In genomic region chr20:37680420-37680819, GRCh38 we compare ENCODE assay signal across 18 cellular contexts. TPM values are rescaled to one million over a fixed set of nuclear protein-coding genes. Genes with fewer than 3 reads are reported as not detected.
DNase-seq lines count a peak whose midpoint lies in the region; ATAC-seq and TF ChIP-seq lines count a peak whose summit lies in the region.
"Had no signal": no experiment of that assay in that cellular context is flagged by ENCODE, and none has a peak within 500 bp of the region (broad histone marks: within the 10 kb centered on the region; RNA-seq: fewer than 3 reads in every experiment).

No MANE protein-coding gene starts in this region.

- DNase-seq in glomerular visceral epithelial cell (ENCODE audit: extremely low spot score) (peak; percentile 15), NCI-H446 treated with DMSO at 0.1 percent for 48 hours (lab: John Stamatoyannopoulos, UW) (no peak), ACHN (no peak), NCI-H2029 treated with DMSO at 0.1 percent for 48 hours (lab: John Stamatoyannopoulos, UW) (no peak), GM13976 (ENCODE audit: low spot score) (no peak)
- DNase-seq: activated T-cell treated with anti-CD3 and anti-CD28 coated beads, Interleukin-2, amount 50 U/mL, for 4 hours; caudate nucleus; lower lobe of right lung; NCI-H1048; stimulated activated CD4-positive, alpha-beta T cell treated with anti-CD3 and anti-CD28 coated beads, Interleukin-4, amount 100 ng/mL, for 4 hours; stimulated activated CD8-positive, alpha-beta memory T cell treated with anti-CD3 and anti-CD28 coated beads, Interleukin-4, amount 100 ng/mL, for 48 hours had no signal

- peaks cover 9% of the 10 kb centered on the region for H3K4me1 ChIP-seq in ACC112 (ENCODE audit: control insufficient read depth, insufficient read depth, low read length, unreplicated experiment)
- H3K4me1 ChIP-seq in HEK293 (ENCODE audit: control insufficient read depth, insufficient read depth, low read length), result no peaks in the 10 kb centered on the region
- H3K4me1 ChIP-seq: adrenal gland, lower lobe of right lung had no signal

- no peaks in the 10 kb centered on the region for H3K79me2 ChIP-seq in ACC112 (ENCODE audit: control insufficient read depth, insufficient read depth, low read length, unreplicated experiment)

- TF ChIP-seq CTCF in HEK293 (tag by site-specific recombination; IDR thresholded peaks at IDR 0.05), result no peak
- no peak for TF ChIP-seq CTCF in GM13976 (IDR thresholded peaks at IDR 0.05; ENCODE audit: borderline replicate concordance, control extremely low read depth, extremely low read depth, insufficient read depth, missing control alignments)

- H3K4me3 Mint-ChIP-seq in activated T-helper 17 cell treated with anti-CD3 and anti-CD28 coated beads, Interleukin-2, amount 50 U/mL, for 72 hours, result no peak overlapping the region
- H3K4me3 Mint-ChIP-seq: activated T-cell treated with anti-CD3 and anti-CD28 coated beads, Interleukin-2, amount 50 U/mL, for 4 hours; natural killer cell treated with Interleukin-12 subunit alpha and Interleukin-12 subunit beta and Interleukin-15 and Interleukin-18, amount 100 ng/mL, for 72 hours had no signal

- H3K36me3 Mint-ChIP-seq in activated T-helper 17 cell treated with anti-CD3 and anti-CD28 coated beads, Interleukin-2, amount 50 U/mL, for 72 hours (ENCODE audit: low read depth), result no peaks in the 10 kb centered on the region
- H3K36me3 Mint-ChIP-seq: natural killer cell treated with Interleukin-12 subunit alpha and Interleukin-12 subunit beta and Interleukin-15 and Interleukin-18, amount 100 ng/mL, for 72 hours had no signal

- H3K27ac Mint-ChIP-seq in activated T-helper 17 cell treated with anti-CD3 and anti-CD28 coated beads, Interleukin-2, amount 50 U/mL, for 72 hours, result no peak overlapping the region
- H3K27ac Mint-ChIP-seq: natural killer cell treated with Interleukin-12 subunit alpha and Interleukin-12 subunit beta and Interleukin-15 and Interleukin-18, amount 100 ng/mL, for 72 hours had no signal

- H3K36me3 ChIP-seq in ACC112 (ENCODE audit: insufficient read depth, low read length) (no peaks in the 10 kb centered on the region), HEK293 (ENCODE audit: control insufficient read depth in 2 of 2, insufficient read depth in 1 of 2, low read length in 2 of 2) (no peaks in the 10 kb centered on the region)
- H3K36me3 ChIP-seq: adrenal gland, lower lobe of right lung had no signal

- H3K9me3 Mint-ChIP-seq in activated T-helper 17 cell treated with anti-CD3 and anti-CD28 coated beads, Interleukin-2, amount 50 U/mL, for 72 hours, result no peaks in the 10 kb centered on the region
- H3K9me3 Mint-ChIP-seq: activated T-cell treated with anti-CD3 and anti-CD28 coated beads, Interleukin-2, amount 50 U/mL, for 4 hours; natural killer cell treated with Interleukin-12 subunit alpha and Interleukin-12 subunit beta and Interleukin-15 and Interleukin-18, amount 100 ng/mL, for 72 hours had no signal

- peak; percentile 44 for ATAC-seq in activated T-helper 17 cell treated with anti-CD3 and anti-CD28 coated beads, Interleukin-2, amount 50 U/mL, for 72 hours (replicated peaks)
- ATAC-seq: activated T-cell treated with anti-CD3 and anti-CD28 coated beads, Interleukin-2, amount 50 U/mL, for 4 hours; lower lobe of right lung; natural killer cell treated with Interleukin-12 subunit alpha and Interleukin-12 subunit beta and Interleukin-15 and Interleukin-18, amount 100 ng/mL, for 72 hours had no signal

- H2AFZ ChIP-seq in ACC112 (ENCODE audit: low read length, unreplicated experiment), result no peak overlapping the region

- no peaks in the 10 kb centered on the region for H3K9me3 ChIP-seq in HEK293 (ENCODE audit: control insufficient read depth, insufficient read depth, low read depth, low read length)
- H3K9me3 ChIP-seq: adrenal gland, lower lobe of right lung had no signal

- POLR2A ChIA-PET in HEK293 (lab: Yijun Ruan, JAX), result no interaction called here

- peaks cover 36% of the 10 kb centered on the region for H3K27me3 Mint-ChIP-seq in activated T-helper 17 cell treated with anti-CD3 and anti-CD28 coated beads, Interleukin-2, amount 50 U/mL, for 72 hours

- no peak overlapping the region; the same call in 1 of the 2 replicates for H3K27ac ChIP-seq in ACC112 (ENCODE audit: low read depth, low read length)
- H3K27ac ChIP-seq in HEK293 (ENCODE audit: extremely low read depth, low read depth, low read length), result no peak overlapping the region
- H3K27ac ChIP-seq: adrenal gland, lower lobe of right lung, RWPE1, skin epidermis had no signal

- in situ Hi-C loops in ACHN (cut with HindIII; ENCODE audit: low pct_ligation_motif_present, low pct_unique_long_range_greater_than_20kb, low sequenced_read_pairs), result no loop called here
- in situ Hi-C loops in GM13976 (cut with MboI; ENCODE audit: low sequenced_read_pairs, unreplicated experiment), result no loop called here

- CTCF ChIA-PET in HEK293 (lab: Yijun Ruan, JAX), result no interaction called here

- H3K27me3 ChIP-seq in ACC112 (ENCODE audit: insufficient read depth, low read length), result peaks cover 31% of the 10 kb centered on the region
- H3K27me3 ChIP-seq: adrenal gland had no signal

- no peaks in the 10 kb centered on the region for H3K4me1 Mint-ChIP-seq in activated T-helper 17 cell treated with anti-CD3 and anti-CD28 coated beads, Interleukin-2, amount 50 U/mL, for 72 hours

- H3K4me3 ChIP-seq in ACC112 (ENCODE audit: low read depth, low read length) (0 out of 2 replicates have a peak overlapping the region, but pooled peaks have one; percentile 17), HEK293 (ENCODE audit: low read depth, low read length) (no peak overlapping the region)
- H3K4me3 ChIP-seq: adrenal gland, lower lobe of right lung, skin epidermis had no signal

TF ChIP-seq in HEK293, 187 proteins besides CTCF, POLR2A, EP300 and RAD21 (continues in another document):
- TF ChIP-seq, protein P1, sequence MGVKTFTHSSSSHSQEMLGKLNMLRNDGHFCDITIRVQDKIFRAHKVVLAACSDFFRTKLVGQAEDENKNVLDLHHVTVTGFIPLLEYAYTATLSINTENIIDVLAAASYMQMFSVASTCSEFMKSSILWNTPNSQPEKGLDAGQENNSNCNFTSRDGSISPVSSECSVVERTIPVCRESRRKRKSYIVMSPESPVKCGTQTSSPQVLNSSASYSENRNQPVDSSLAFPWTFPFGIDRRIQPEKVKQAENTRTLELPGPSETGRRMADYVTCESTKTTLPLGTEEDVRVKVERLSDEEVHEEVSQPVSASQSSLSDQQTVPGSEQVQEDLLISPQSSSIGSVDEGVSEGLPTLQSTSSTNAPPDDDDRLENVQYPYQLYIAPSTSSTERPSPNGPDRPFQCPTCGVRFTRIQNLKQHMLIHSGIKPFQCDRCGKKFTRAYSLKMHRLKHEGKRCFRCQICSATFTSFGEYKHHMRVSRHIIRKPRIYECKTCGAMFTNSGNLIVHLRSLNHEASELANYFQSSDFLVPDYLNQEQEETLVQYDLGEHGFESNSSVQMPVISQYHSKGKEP (tag by site-specific recombination; IDR thresholded peaks at IDR 0.05), result no peak
- TF ChIP-seq ZBTB17 (tag by site-specific recombination; IDR thresholded peaks at IDR 0.05), result peak; percentile 36; the same call in 1 of the 2 replicates
- no peak for TF ChIP-seq ZNF529 (tag by site-specific recombination; IDR thresholded peaks at IDR 0.05; ENCODE audit: insufficient replicate concordance)
- no peak for TF ChIP-seq ZFP41 (tag by site-specific recombination; IDR thresholded peaks at IDR 0.05; ENCODE audit: borderline replicate concordance)
- TF ChIP-seq ZFP3 (tag by site-specific recombination; IDR thresholded peaks at IDR 0.05; ENCODE audit: low read depth), result no peak
- no peak for TF ChIP-seq MZF1 (tag by site-specific recombination; IDR thresholded peaks at IDR 0.05; ENCODE audit: borderline replicate concordance)
- TF ChIP-seq, protein P2, sequence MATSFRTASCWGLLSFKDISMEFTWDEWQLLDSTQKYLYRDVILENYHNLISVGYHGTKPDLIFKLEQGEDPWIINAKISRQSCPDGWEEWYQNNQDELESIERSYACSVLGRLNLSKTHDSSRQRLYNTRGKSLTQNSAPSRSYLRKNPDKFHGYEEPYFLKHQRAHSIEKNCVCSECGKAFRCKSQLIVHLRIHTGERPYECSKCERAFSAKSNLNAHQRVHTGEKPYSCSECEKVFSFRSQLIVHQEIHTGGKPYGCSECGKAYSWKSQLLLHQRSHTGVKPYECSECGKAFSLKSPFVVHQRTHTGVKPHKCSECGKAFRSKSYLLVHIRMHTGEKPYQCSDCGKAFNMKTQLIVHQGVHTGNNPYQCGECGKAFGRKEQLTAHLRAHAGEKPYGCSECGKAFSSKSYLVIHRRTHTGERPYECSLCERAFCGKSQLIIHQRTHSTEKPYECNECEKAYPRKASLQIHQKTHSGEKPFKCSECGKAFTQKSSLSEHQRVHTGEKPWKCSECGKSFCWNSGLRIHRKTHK (tag by site-specific recombination; IDR thresholded peaks at IDR 0.05), result no peak
- TF ChIP-seq ZNF404 (tag by site-specific recombination; IDR thresholded peaks at IDR 0.05), result no peak
- TF ChIP-seq SP7 (tag by site-specific recombination; IDR thresholded peaks at IDR 0.05), result peak; percentile 27; the same call in 1 of the 2 replicates
- no peak for TF ChIP-seq BCL11B (tag by site-specific recombination; IDR thresholded peaks at IDR 0.05; ENCODE audit: low read depth)
- TF ChIP-seq YY1 (tag by site-specific recombination; IDR thresholded peaks at IDR 0.05), result no peak
- TF ChIP-seq ZNF610 (tag by site-specific recombination; IDR thresholded peaks at IDR 0.05; ENCODE audit: borderline replicate concordance), result no peak

RNA-seq across cellular contexts. Expression of gene CTNNBL1, which starts 13.4 kb away (rescaled TPM):
- total RNA-seq in activated T-helper 17 cell treated with anti-CD3 and anti-CD28 coated beads, Interleukin-2, amount 50 U/mL, for 72 hours, result 10 to 100 TPM; 59.0 to 91.3 TPM
